ENCODE assay signal across 8 cellular contexts in the genomic region with DNA sequence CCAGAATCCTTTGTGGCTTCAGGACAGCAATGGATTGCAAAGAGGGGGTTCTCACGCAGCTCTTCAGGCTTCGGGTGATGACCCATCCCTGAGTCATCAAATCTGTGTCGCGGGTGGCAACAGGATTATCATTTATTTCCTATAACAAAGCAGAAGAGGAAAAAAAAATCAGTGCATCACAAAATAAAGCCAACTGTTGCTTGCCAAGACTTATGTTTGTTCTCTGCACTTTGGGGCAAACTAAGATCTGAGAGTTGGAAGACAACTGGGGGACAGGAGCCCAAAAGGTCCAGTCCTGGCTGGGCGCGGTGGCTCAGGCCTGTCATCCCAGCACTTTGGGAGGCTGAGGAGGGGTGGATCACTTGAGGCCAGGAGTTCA. TPM values are rescaled to one million over a fixed set of nuclear protein-coding genes. Genes with fewer than 3 reads are reported as not detected.
DNase-seq lines count a peak whose midpoint lies in the region; ATAC-seq lines count a peak whose summit lies in the region.

No MANE protein-coding gene starts in this region.

- peaks cover 24% of the 10 kb centered on the region for H3K4me1 Mint-ChIP-seq in activated T-helper 17 cell treated with anti-CD3 and anti-CD28 coated beads, Interleukin-2, amount 50 U/mL, for 72 hours
- peaks cover 0 to 7% of the 10 kb centered on the region in 2 donors for H3K4me1 Mint-ChIP-seq in immature natural killer cell

- peak; percentile 47 for DNase-seq in activated T-cell treated with anti-CD3 and anti-CD28 coated beads for 4 hours
- no peak for DNase-seq in activated T-cell treated with anti-CD3 and anti-CD28 coated beads, Interleukin-2, amount 50 U/mL, for 1 hour
- DNase-seq in immature natural killer cell, result no peak
- no peak for DNase-seq in NCI-H2029 treated with DMSO at 0.1 percent for 48 hours (lab: John Stamatoyannopoulos, UW)
- no peak for DNase-seq in DMS153 (lab: John Stamatoyannopoulos, UW)

- H3K36me3 Mint-ChIP-seq in activated T-helper 17 cell treated with anti-CD3 and anti-CD28 coated beads, Interleukin-2, amount 50 U/mL, for 72 hours (ENCODE audit: low read depth), result peaks cover 95% of the 10 kb centered on the region
- no peaks in the 10 kb centered on the region for H3K36me3 Mint-ChIP-seq in immature natural killer cell

- peaks cover 6% of the 10 kb centered on the region for H3K9me3 Mint-ChIP-seq in activated T-helper 17 cell treated with anti-CD3 and anti-CD28 coated beads, Interleukin-2, amount 50 U/mL, for 72 hours
- H3K9me3 Mint-ChIP-seq in immature natural killer cell, result peaks cover 0 to 4% (median 0%) of the 10 kb centered on the region in 6 donors

- no peaks in the 10 kb centered on the region for H3K27me3 Mint-ChIP-seq in activated T-helper 17 cell treated with anti-CD3 and anti-CD28 coated beads, Interleukin-2, amount 50 U/mL, for 72 hours
- H3K27me3 Mint-ChIP-seq in immature natural killer cell (ENCODE audit: low read depth in 3 of 3), result peaks cover 0 to 4% (median 0%) of the 10 kb centered on the region in 3 donors

- H3K4me3 Mint-ChIP-seq in activated T-helper 17 cell treated with anti-CD3 and anti-CD28 coated beads, Interleukin-2, amount 50 U/mL, for 72 hours, result peak overlapping the region; percentile 90
- H3K4me3 Mint-ChIP-seq in immature natural killer cell, result no peak overlapping the region

- H3K9me3 ChIP-seq in thymus (ENCODE audit: control insufficient read depth), result no peaks in the 10 kb centered on the region

- 66% methylated on average over 6 of the region's 6 CpGs for WGBS in thymus

- H3K27ac Mint-ChIP-seq in activated T-helper 17 cell treated with anti-CD3 and anti-CD28 coated beads, Interleukin-2, amount 50 U/mL, for 72 hours, result peak overlapping the region; percentile 85
- peak overlapping the region in 4 of 6 donors; percentile 23 to 70 (median 56) for H3K27ac Mint-ChIP-seq in immature natural killer cell

- peak overlapping the region; percentile 46 for H3K27ac ChIP-seq in thymus (ENCODE audit: low read depth)

- peaks cover 15% of the 10 kb centered on the region for H3K4me1 ChIP-seq in thymus (ENCODE audit: control insufficient read depth, insufficient read depth, low read length)

- peaks cover 15% of the 10 kb centered on the region for H3K36me3 ChIP-seq in thymus (ENCODE audit: control insufficient read depth, insufficient read depth)

- ATAC-seq in activated T-helper 17 cell treated with anti-CD3 and anti-CD28 coated beads, Interleukin-2, amount 50 U/mL, for 72 hours (replicated peaks), result peak; percentile 71
- no peak for ATAC-seq in GM21526 (IDR thresholded peaks at IDR 0.05; ENCODE audit: low FRiP score, unreplicated experiment)

- H3K27me3 ChIP-seq in thymus (ENCODE audit: control insufficient read depth, insufficient read depth), result no peaks in the 10 kb centered on the region

- H3K4me3 ChIP-seq in thymus (ENCODE audit: low read length), result no peak overlapping the region

RNA-seq across cellular contexts. Expression of a gene that starts 6.4 kb away (rescaled TPM):
- total RNA-seq in activated T-helper 17 cell treated with anti-CD3 and anti-CD28 coated beads, Interleukin-2, amount 50 U/mL, for 72 hours, result 100 to 1,000 TPM; 202 to 297 TPM
- polyA plus RNA-seq in immature natural killer cell (1 to 10 TPM in 2 of 3 donors, under 1 TPM in 1; 0.25 to 2.8 (median 2.3) TPM), thymus (21.8 TPM)

RNA-seq across cellular contexts. Expression of a gene that starts 36.3 kb away (rescaled TPM):
- 10 to 100 TPM; 60.6 to 96.8 TPM for total RNA-seq in activated T-helper 17 cell treated with anti-CD3 and anti-CD28 coated beads, Interleukin-2, amount 50 U/mL, for 72 hours
- polyA plus RNA-seq in immature natural killer cell (100 to 1,000 TPM; 238 to 344 (median 258) TPM), thymus (18.6 TPM)

RNA-seq across cellular contexts. Expression of a gene that starts 43.4 kb away (rescaled TPM):
- total RNA-seq in activated T-helper 17 cell treated with anti-CD3 and anti-CD28 coated beads, Interleukin-2, amount 50 U/mL, for 72 hours, result 10 to 100 TPM; 46.4 to 81.6 TPM
- polyA plus RNA-seq in immature natural killer cell (10 to 100 TPM; 22.8 to 58.8 (median 55.2) TPM), thymus (62.6 TPM)

RNA-seq across cellular contexts. Expression of a gene that starts 48.1 kb away (rescaled TPM):
- total RNA-seq in activated T-helper 17 cell treated with anti-CD3 and anti-CD28 coated beads, Interleukin-2, amount 50 U/mL, for 72 hours, result 1 to 10 TPM; 1.9 to 2.6 TPM
- under 1 TPM in 1 of 3 donors, not detected in 2; 0.09 TPM for polyA plus RNA-seq in immature natural killer cell
- polyA plus RNA-seq in thymus, result 18.4 TPM

Comparison
In these comparisons a context has a peak if more than half of its experiments do, and no peak if none do; other contexts are left out.
1. RNA of a gene that starts 36.3 kb away (polyA plus RNA-seq): 238 to 344 TPM in immature natural killer cell; 18.6 TPM in thymus (single experiment); every median in the first group is over 10 times any median in the second.